Comparison of ENCODE assay signal across 23 cellular contexts in genomic region chrX:17030092-17030491, GRCh38.
A peak's percentile ranks its signal among the peaks of the same experiment; 100 is the strongest.
DNase-seq lines count a peak whose midpoint lies in the region; ATAC-seq and TF ChIP-seq lines count a peak whose summit lies in the region.
"Had no signal": no experiment of that assay in that cellular context is flagged by ENCODE, and none has a peak within 500 bp of the region (broad histone marks: within the 10 kb centered on the region; RNA-seq: fewer than 3 reads in every experiment).

No MANE protein-coding gene starts in this region.

- H3K4me1 Mint-ChIP-seq in HFFc6 (ENCODE audit: low read depth) = no peaks in the 10 kb centered on the region
- H3K4me1 Mint-ChIP-seq: stimulated activated naive CD8-positive, alpha-beta T cell treated with anti-CD3 and anti-CD28 coated beads, Interleukin-15, amount 100 ng/mL, for 72 hours had no signal

- H3K4me1 ChIP-seq in mucosa of descending colon (ENCODE audit: low read depth) (no peaks in the 10 kb centered on the region), A673 (ENCODE audit: insufficient read depth, low read length, poor library complexity, severe bottlenecking) (no peaks in the 10 kb centered on the region)
- H3K4me1 ChIP-seq: A549, heart left ventricle had no signal

- H3K36me3 Mint-ChIP-seq in HFFc6 (ENCODE audit: low read depth) = no peaks in the 10 kb centered on the region

- BruUV-seq in A673 (replicated peaks; lab: Mats Ljungman, UMichigan) = no TSS peak

- CTCF ChIA-PET in A673 (lab: Charles Lee) = interaction anchor here (0.6 kb wide), 1 partner anchor 137 kb away, joined by 3 read pairs; no protein-coding TSS in a partner anchor

- no peak overlapping the region for H3K4me3 Mint-ChIP-seq in HFFc6
- H3K4me3 Mint-ChIP-seq: activated CD8-positive, alpha-beta T cell treated with anti-CD3 and anti-CD28 coated beads for 36 hours; activated T-cell treated with anti-CD3 and anti-CD28 coated beads, Interleukin-2, amount 50 U/mL, for 4 hours; endodermal cell; H9; naive thymus-derived CD4-positive, alpha-beta T cell; stimulated activated naive CD8-positive, alpha-beta T cell treated with anti-CD3 and anti-CD28 coated beads, Interleukin-15, amount 100 ng/mL, for 72 hours had no signal

- no peak overlapping the region for H3K27ac Mint-ChIP-seq in HFFc6
- H3K27ac Mint-ChIP-seq: activated CD8-positive, alpha-beta T cell treated with anti-CD3 and anti-CD28 coated beads for 36 hours; endodermal cell; H9; naive thymus-derived CD4-positive, alpha-beta T cell; stimulated activated naive CD8-positive, alpha-beta T cell treated with anti-CD3 and anti-CD28 coated beads, Interleukin-15, amount 100 ng/mL, for 72 hours had no signal

- H3K27ac ChIP-seq in angular gyrus (ENCODE audit: low read depth, low read length) (peak overlapping the region; percentile 45), A673 (ENCODE audit: low read depth, low read length, poor library complexity, severe bottlenecking) (no peak overlapping the region)
- H3K27ac ChIP-seq: A549, C4-2B, heart left ventricle had no signal

- intact Hi-C loops in Right ventricle myocardium superior (cut with DNase I) (no loop called here), Right ventricle myocardium inferior (cut with DNase I) (no loop called here), mucosa of descending colon (cut with DNase I, micrococcal nuclease) (loop anchor here in 1 of 2 donors (10.0 kb wide), 1 partner anchor 145 kb away; no protein-coding TSS in a partner anchor), A673 (cut with micrococcal nuclease; ENCODE audit: unreplicated experiment) (no loop called here)

- TF ChIP-seq CTCF in mucosa of descending colon (IDR thresholded peaks at IDR 0.05) (no peak), A673 (conservative IDR thresholded peaks at IDR 0.05; ENCODE audit: low read depth, low read length) (no peak), HFFc6 (IDR thresholded peaks at IDR 0.05) (no peak)

- H3K4me3 ChIP-seq in mucosa of descending colon = no peak overlapping the region
- no peak overlapping the region for H3K4me3 ChIP-seq in A673 (ENCODE audit: low read depth, low read length, poor library complexity, severe bottlenecking)
- H3K4me3 ChIP-seq: A549, heart left ventricle had no signal

- H3K27me3 Mint-ChIP-seq in HFFc6 (ENCODE audit: insufficient read depth) = peaks cover 9% of the 10 kb centered on the region
- H3K27me3 Mint-ChIP-seq: activated CD8-positive, alpha-beta T cell treated with anti-CD3 and anti-CD28 coated beads for 36 hours had no signal

- H3K27me3 ChIP-seq in A673 (replicated peaks; ENCODE audit: insufficient read depth, low read depth, low read length, poor library complexity) = peaks cover 30% of the 10 kb centered on the region

- H3K9me3 ChIP-seq in mucosa of descending colon (no peaks in the 10 kb centered on the region), A673 (ENCODE audit: low read depth, low read length, poor library complexity, severe bottlenecking) (no peaks in the 10 kb centered on the region)
- H3K9me3 ChIP-seq: A549, heart left ventricle had no signal

- H3K9me3 Mint-ChIP-seq in HFFc6 = no peaks in the 10 kb centered on the region
- H3K9me3 Mint-ChIP-seq: activated CD8-positive, alpha-beta T cell treated with anti-CD3 and anti-CD28 coated beads for 36 hours; activated T-cell treated with anti-CD3 and anti-CD28 coated beads, Interleukin-2, amount 50 U/mL, for 4 hours; endodermal cell; H9; stimulated activated naive CD8-positive, alpha-beta T cell treated with anti-CD3 and anti-CD28 coated beads, Interleukin-15, amount 100 ng/mL, for 72 hours had no signal

- POLR2A ChIA-PET in A673 (lab: Charles Lee; ENCODE audit: low non-redundant PET) = no interaction called here

- ATAC-seq in Right ventricle myocardium superior (ENCODE audit: poor library complexity) (peak; percentile 15), Right ventricle myocardium inferior (no peak), mucosa of descending colon (peak; percentile 68)
- ATAC-seq: A549; activated CD8-positive, alpha-beta T cell treated with anti-CD3 and anti-CD28 coated beads for 36 hours; activated T-cell treated with anti-CD3 and anti-CD28 coated beads, Interleukin-2, amount 50 U/mL, for 4 hours; naive thymus-derived CD4-positive, alpha-beta T cell; stimulated activated naive CD8-positive, alpha-beta T cell treated with anti-CD3 and anti-CD28 coated beads, Interleukin-15, amount 100 ng/mL, for 72 hours had no signal

- no peaks in the 10 kb centered on the region for H3K36me3 ChIP-seq in mucosa of descending colon (ENCODE audit: low read depth)
- no peaks in the 10 kb centered on the region for H3K36me3 ChIP-seq in A673 (ENCODE audit: insufficient read depth, low read length, poor library complexity, severe bottlenecking)
- H3K36me3 ChIP-seq: heart left ventricle had no signal

- DNase-seq in Right ventricle myocardium superior = no peak
- DNase-seq in Right ventricle myocardium inferior (ENCODE audit: missing footprints) = no peak
- DNase-seq in mucosa of descending colon = peak in 1 of 3 donors; percentile 36
- no peak for DNase-seq in A673 (ENCODE audit: low spot score)
- DNase-seq in NCI-H2081 treated with DMSO at 0.1 percent for 48 hours (lab: John Stamatoyannopoulos, UW) = no peak
- no peak for DNase-seq in HFFc6
- DNase-seq in activated effector memory CD4-positive, alpha-beta T cell treated with Interleukin-2 at 50 U/mL for 16 hours = no peak
- DNase-seq: activated CD8-positive, alpha-beta T cell treated with anti-CD3 and anti-CD28 coated beads for 36 hours; activated naive CD4-positive, alpha-beta T cell treated with anti-CD3 and anti-CD28 coated beads, Interleukin-2, amount 50 U/mL, for 16 hours; activated T-cell treated with anti-CD3 and anti-CD28 coated beads, Interleukin-2, amount 50 U/mL, for 4 hours; DMS 273 treated with DMSO at 0.1 percent for 48 hours; endodermal cell; H9; naive thymus-derived CD4-positive, alpha-beta T cell; NCI-H1694 treated with DMSO at 0.1 percent for 48 hours; NCI-H446 treated with DMSO at 0.1 percent for 48 hours; posterior cingulate gyrus; SHP77 treated with DMSO at 0.1 percent for 48 hours; stimulated activated naive CD8-positive, alpha-beta T cell treated with anti-CD3 and anti-CD28 coated beads, Interleukin-15, amount 100 ng/mL, for 72 hours had no signal
